ENCODE assay signal across 1 cellular context in the genomic region with DNA sequence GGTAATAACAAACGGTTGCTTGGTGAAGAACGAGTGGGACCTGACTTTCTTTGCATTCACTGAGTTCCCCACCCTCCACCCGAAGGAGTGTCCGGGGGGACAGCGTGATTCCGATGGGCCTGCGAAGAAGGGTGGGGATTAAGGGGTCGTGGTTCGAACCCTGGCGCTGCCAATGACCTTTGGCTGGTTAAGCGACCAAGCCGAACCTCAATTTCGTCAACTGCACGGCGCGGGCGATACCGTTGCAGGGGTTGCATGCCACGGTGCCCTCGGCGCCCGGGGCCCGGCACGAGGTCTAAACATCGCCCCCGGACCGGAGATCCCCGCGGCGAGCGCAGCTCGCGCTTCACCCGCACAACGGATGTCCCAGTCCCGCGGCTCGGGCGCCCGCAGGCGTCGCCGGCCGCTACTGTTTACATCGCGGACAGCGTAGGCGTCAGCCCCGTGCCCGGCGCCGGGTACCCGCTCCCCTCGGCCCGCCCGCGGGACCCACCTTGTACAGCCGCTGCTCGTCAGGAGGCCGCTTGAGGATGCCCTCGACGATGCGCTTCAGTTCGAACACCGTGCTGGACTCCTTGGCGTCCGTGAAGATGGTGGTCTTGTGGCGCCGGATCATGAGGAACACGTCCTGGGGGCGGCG.
A peak's percentile ranks its signal among the peaks of the same experiment; 100 is the strongest.
TF ChIP-seq lines count a peak whose summit lies in the region.

No MANE protein-coding gene starts in this region.

TF ChIP-seq in HepG2, 621 proteins besides CTCF, POLR2A, EP300 and RAD21 (continued from another document and continues in another):
- TF ChIP-seq, protein P1, sequence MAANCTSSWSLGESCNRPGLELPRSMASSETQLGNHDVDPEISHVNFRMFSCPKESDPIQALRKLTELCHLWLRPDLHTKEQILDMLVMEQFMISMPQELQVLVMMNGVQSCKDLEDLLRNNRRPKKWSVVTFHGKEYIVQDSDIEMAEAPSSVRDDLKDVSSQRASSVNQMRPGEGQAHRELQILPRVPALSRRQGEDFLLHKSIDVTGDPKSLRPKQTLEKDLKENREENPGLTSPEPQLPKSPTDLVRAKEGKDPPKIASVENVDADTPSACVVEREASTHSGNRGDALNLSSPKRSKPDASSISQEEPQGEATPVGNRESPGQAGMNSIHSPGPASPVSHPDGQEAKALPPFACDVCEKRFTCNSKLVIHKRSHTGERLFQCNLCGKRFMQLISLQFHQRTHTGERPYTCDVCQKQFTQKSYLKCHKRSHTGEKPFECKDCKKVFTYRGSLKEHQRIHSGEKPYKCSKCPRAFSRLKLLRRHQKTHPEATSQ (CRISPR knock-in tag; IDR thresholded peaks at IDR 0.05; ENCODE audit: borderline replicate concordance): no peak
- TF ChIP-seq, protein P2, sequence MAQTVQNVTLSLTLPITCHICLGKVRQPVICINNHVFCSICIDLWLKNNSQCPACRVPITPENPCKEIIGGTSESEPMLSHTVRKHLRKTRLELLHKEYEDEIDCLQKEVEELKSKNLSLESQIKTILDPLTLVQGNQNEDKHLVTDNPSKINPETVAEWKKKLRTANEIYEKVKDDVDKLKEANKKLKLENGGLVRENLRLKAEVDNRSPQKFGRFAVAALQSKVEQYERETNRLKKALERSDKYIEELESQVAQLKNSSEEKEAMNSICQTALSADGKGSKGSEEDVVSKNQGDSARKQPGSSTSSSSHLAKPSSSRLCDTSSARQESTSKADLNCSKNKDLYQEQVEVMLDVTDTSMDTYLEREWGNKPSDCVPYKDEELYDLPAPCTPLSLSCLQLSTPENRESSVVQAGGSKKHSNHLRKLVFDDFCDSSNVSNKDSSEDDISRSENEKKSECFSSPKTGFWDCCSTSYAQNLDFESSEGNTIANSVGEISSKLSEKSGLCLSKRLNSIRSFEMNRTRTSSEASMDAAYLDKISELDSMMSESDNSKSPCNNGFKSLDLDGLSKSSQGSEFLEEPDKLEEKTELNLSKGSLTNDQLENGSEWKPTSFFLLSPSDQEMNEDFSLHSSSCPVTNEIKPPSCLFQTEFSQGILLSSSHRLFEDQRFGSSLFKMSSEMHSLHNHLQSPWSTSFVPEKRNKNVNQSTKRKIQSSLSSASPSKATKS (CRISPR knock-in tag; IDR thresholded peaks at IDR 0.05): no peak
- TF ChIP-seq, protein P3, sequence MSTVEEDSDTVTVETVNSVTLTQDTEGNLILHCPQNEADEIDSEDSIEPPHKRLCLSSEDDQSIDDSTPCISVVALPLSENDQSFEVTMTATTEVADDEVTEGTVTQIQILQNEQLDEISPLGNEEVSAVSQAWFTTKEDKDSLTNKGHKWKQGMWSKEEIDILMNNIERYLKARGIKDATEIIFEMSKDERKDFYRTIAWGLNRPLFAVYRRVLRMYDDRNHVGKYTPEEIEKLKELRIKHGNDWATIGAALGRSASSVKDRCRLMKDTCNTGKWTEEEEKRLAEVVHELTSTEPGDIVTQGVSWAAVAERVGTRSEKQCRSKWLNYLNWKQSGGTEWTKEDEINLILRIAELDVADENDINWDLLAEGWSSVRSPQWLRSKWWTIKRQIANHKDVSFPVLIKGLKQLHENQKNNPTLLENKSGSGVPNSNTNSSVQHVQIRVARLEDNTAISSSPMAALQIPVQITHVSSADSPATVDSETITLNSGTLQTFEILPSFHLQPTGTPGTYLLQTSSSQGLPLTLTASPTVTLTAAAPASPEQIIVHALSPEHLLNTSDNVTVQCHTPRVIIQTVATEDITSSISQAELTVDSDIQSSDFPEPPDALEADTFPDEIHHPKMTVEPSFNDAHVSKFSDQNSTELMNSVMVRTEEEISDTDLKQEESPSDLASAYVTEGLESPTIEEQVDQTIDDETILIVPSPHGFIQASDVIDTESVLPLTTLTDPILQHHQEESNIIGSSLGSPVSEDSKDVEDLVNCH (CRISPR knock-in tag; IDR thresholded peaks at IDR 0.05): no peak
- TF ChIP-seq, protein P4, sequence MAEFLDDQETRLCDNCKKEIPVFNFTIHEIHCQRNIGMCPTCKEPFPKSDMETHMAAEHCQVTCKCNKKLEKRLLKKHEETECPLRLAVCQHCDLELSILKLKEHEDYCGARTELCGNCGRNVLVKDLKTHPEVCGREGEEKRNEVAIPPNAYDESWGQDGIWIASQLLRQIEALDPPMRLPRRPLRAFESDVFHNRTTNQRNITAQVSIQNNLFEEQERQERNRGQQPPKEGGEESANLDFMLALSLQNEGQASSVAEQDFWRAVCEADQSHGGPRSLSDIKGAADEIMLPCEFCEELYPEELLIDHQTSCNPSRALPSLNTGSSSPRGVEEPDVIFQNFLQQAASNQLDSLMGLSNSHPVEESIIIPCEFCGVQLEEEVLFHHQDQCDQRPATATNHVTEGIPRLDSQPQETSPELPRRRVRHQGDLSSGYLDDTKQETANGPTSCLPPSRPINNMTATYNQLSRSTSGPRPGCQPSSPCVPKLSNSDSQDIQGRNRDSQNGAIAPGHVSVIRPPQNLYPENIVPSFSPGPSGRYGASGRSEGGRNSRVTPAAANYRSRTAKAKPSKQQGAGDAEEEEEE (CRISPR knock-in tag; IDR thresholded peaks at IDR 0.05; ENCODE audit: borderline replicate concordance): no peak
- no peak for TF ChIP-seq SP140L (CRISPR knock-in tag; IDR thresholded peaks at IDR 0.05; ENCODE audit: borderline replicate concordance)
- no peak for TF ChIP-seq PAX8 (CRISPR knock-in tag; IDR thresholded peaks at IDR 0.05; ENCODE audit: borderline replicate concordance)
- no peak for TF ChIP-seq GTF3A (CRISPR knock-in tag; conservative IDR thresholded peaks at IDR 0.05)
- no peak for TF ChIP-seq FOXC1 (CRISPR knock-in tag; IDR thresholded peaks at IDR 0.05; ENCODE audit: borderline replicate concordance)
- peak; percentile 45 for TF ChIP-seq PHF8 (CRISPR knock-in tag; IDR thresholded peaks at IDR 0.05)
- peak; percentile 27 for TF ChIP-seq ZFX (CRISPR knock-in tag; IDR thresholded peaks at IDR 0.05; ENCODE audit: low read depth)
- peak; percentile 46 for TF ChIP-seq ASH2L (IDR thresholded peaks at IDR 0.05; ENCODE audit: insufficient read length, low read depth, low read length)
- TF ChIP-seq RBFOX2 (IDR thresholded peaks at IDR 0.05; ENCODE audit: low read depth, low read length): no peak
- 0 out of 2 replicates have a peak, but pooled peaks have one; percentile 28 for TF ChIP-seq ZBTB7A (CRISPR knock-in tag; IDR thresholded peaks at IDR 0.05)
- TF ChIP-seq ATRX (CRISPR knock-in tag; IDR thresholded peaks at IDR 0.05; ENCODE audit: borderline replicate concordance): no peak
- TF ChIP-seq, protein P5, sequence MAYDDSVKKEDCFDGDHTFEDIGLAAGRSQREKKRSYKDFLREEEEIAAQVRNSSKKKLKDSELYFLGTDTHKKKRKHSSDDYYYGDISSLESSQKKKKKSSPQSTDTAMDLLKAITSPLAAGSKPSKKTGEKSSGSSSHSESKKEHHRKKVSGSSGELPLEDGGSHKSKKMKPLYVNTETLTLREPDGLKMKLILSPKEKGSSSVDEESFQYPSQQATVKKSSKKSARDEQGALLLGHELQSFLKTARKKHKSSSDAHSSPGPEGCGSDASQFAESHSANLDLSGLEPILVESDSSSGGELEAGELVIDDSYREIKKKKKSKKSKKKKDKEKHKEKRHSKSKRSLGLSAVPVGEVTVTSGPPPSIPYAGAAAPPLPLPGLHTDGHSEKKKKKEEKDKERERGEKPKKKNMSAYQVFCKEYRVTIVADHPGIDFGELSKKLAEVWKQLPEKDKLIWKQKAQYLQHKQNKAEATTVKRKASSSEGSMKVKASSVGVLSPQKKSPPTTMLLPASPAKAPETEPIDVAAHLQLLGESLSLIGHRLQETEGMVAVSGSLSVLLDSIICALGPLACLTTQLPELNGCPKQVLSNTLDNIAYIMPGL (CRISPR knock-in tag; IDR thresholded peaks at IDR 0.05; ENCODE audit: borderline replicate concordance in 1 of 2, low read depth in 1 of 2): peak in 1 of 2 experiments; percentile 14; a peak in 1 of 4 replicates
- TF ChIP-seq, protein P6, sequence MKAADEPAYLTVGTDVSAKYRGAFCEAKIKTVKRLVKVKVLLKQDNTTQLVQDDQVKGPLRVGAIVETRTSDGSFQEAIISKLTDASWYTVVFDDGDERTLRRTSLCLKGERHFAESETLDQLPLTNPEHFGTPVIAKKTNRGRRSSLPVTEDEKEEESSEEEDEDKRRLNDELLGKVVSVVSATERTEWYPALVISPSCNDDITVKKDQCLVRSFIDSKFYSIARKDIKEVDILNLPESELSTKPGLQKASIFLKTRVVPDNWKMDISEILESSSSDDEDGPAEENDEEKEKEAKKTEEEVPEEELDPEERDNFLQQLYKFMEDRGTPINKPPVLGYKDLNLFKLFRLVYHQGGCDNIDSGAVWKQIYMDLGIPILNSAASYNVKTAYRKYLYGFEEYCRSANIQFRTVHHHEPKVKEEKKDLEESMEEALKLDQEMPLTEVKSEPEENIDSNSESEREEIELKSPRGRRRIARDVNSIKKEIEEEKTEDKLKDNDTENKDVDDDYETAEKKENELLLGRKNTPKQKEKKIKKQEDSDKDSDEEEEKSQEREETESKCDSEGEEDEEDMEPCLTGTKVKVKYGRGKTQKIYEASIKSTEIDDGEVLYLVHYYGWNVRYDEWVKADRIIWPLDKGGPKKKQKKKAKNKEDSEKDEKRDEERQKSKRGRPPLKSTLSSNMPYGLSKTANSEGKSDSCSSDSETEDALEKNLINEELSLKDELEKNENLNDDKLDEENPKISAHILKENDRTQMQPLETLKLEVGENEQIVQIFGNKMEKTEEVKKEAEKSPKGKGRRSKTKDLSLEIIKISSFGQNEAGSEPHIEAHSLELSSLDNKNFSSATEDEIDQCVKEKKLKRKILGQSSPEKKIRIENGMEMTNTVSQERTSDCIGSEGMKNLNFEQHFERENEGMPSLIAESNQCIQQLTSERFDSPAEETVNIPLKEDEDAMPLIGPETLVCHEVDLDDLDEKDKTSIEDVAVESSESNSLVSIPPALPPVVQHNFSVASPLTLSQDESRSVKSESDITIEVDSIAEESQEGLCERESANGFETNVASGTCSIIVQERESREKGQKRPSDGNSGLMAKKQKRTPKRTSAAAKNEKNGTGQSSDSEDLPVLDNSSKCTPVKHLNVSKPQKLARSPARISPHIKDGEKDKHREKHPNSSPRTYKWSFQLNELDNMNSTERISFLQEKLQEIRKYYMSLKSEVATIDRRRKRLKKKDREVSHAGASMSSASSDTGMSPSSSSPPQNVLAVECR (CRISPR knock-in tag; IDR thresholded peaks at IDR 0.05; ENCODE audit: borderline replicate concordance): no peak; the same call in 1 of the 2 replicates
- TF ChIP-seq ZNF256 (CRISPR knock-in tag; conservative IDR thresholded peaks at IDR 0.05): no peak
- TF ChIP-seq SMAD3 (CRISPR knock-in tag; IDR thresholded peaks at IDR 0.05): no peak
- no peak for TF ChIP-seq GABPB1 (CRISPR knock-in tag; IDR thresholded peaks at IDR 0.05)
- TF ChIP-seq DNMT3B (CRISPR knock-in tag; conservative IDR thresholded peaks at IDR 0.05): no peak
- TF ChIP-seq, protein P7, sequence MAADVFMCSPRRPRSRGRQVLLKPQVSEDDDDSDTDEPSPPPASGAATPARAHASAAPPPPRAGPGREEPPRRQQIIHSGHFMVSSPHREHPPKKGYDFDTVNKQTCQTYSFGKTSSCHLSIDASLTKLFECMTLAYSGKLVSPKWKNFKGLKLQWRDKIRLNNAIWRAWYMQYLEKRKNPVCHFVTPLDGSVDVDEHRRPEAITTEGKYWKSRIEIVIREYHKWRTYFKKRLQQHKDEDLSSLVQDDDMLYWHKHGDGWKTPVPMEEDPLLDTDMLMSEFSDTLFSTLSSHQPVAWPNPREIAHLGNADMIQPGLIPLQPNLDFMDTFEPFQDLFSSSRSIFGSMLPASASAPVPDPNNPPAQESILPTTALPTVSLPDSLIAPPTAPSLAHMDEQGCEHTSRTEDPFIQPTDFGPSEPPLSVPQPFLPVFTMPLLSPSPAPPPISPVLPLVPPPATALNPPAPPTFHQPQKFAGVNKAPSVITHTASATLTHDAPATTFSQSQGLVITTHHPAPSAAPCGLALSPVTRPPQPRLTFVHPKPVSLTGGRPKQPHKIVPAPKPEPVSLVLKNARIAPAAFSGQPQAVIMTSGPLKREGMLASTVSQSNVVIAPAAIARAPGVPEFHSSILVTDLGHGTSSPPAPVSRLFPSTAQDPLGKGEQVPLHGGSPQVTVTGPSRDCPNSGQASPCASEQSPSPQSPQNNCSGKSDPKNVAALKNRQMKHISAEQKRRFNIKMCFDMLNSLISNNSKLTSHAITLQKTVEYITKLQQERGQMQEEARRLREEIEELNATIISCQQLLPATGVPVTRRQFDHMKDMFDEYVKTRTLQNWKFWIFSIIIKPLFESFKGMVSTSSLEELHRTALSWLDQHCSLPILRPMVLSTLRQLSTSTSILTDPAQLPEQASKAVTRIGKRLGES (CRISPR knock-in tag; IDR thresholded peaks at IDR 0.05; ENCODE audit: borderline replicate concordance): no peak
- TF ChIP-seq MAZ (IDR thresholded peaks at IDR 0.05; ENCODE audit: borderline replicate concordance, low read depth, low read length): no peak
- TF ChIP-seq MAZ (CRISPR knock-in tag; IDR thresholded peaks at IDR 0.05; ENCODE audit: low read depth): no peak
